Comparison of ENCODE assay signal across 8 cellular contexts in genomic region chr11:614583-615452, GRCh38. TPM values are rescaled to one million over a fixed set of nuclear protein-coding genes. Genes with fewer than 3 reads are reported as not detected.
DNase-seq lines count a peak whose midpoint lies in the region; ATAC-seq and TF ChIP-seq lines count a peak whose summit lies in the region.

No MANE protein-coding gene starts in this region.

- H3K36me3 Mint-ChIP-seq in activated T-helper 2 cell treated with anti-CD3 and anti-CD28 coated beads, Interferon-gamma antibody, Interleukin-2, Interleukin-4, amounts not matched to agents 10 μg/mL and 5 μg/mL and 100 μg/mL, durations not matched to agents 14 hours and 24 hours and 36 hours (ENCODE audit: low read depth): peaks cover 27% of the 10 kb centered on the region

- no peaks in the 10 kb centered on the region for H3K4me1 ChIP-seq in right cardiac atrium (ENCODE audit: control insufficient read depth, insufficient read depth, low read length)

- H3K27me3 ChIP-seq in AG04450 (ENCODE audit: control insufficient read depth, insufficient read depth, low read length) (no peaks in the 10 kb centered on the region), right cardiac atrium (ENCODE audit: control insufficient read depth, insufficient read depth) (no peaks in the 10 kb centered on the region)

- CTCF ChIA-PET in AG04450 (lab: Charles Lee): no interaction called here

- peak overlapping the region; percentile 85 for H3K4me3 Mint-ChIP-seq in activated T-helper 2 cell treated with anti-CD3 and anti-CD28 coated beads, Interferon-gamma antibody, Interleukin-2, Interleukin-4, amounts not matched to agents 10 μg/mL and 5 μg/mL and 100 μg/mL, durations not matched to agents 14 hours and 24 hours and 36 hours (ENCODE audit: low read depth)

- POLR2A ChIA-PET in AG04450 (lab: Yijun Ruan, JAX): interaction anchor here (0.7 to 1.1 kb wide), 3 partner anchors 9 to 79 kb away, joined by 3 to 4 read pairs (median 3); no protein-coding TSS in a partner anchor

- H3K4me1 Mint-ChIP-seq in activated T-helper 2 cell treated with anti-CD3 and anti-CD28 coated beads, Interferon-gamma antibody, Interleukin-2, Interleukin-4, amounts not matched to agents 10 μg/mL and 5 μg/mL and 100 μg/mL, durations not matched to agents 14 hours and 24 hours and 36 hours (ENCODE audit: low read depth): peaks cover 8% of the 10 kb centered on the region

- no peaks in the 10 kb centered on the region for H3K27me3 Mint-ChIP-seq in activated T-helper 2 cell treated with anti-CD3 and anti-CD28 coated beads, Interferon-gamma antibody, Interleukin-2, Interleukin-4, amounts not matched to agents 10 μg/mL and 5 μg/mL and 100 μg/mL, durations not matched to agents 14 hours and 24 hours and 36 hours (ENCODE audit: low read depth)

- no peaks in the 10 kb centered on the region for H3K9me3 Mint-ChIP-seq in activated T-helper 2 cell treated with anti-CD3 and anti-CD28 coated beads, Interferon-gamma antibody, Interleukin-2, Interleukin-4, amounts not matched to agents 10 μg/mL and 5 μg/mL and 100 μg/mL, durations not matched to agents 14 hours and 24 hours and 36 hours

- H3K4me3 ChIP-seq in AG04450 (ENCODE audit: low read depth, low read length) (peak overlapping the region; percentile 75), HFF-Myc (replicated peaks; ENCODE audit: low read depth, low read length) (peak overlapping the region; percentile 53), right cardiac atrium (ENCODE audit: low read length) (peak overlapping the region; percentile 77), skin epidermis (peak overlapping the region; percentile 55 to 85 (median 72))

- peak; percentile 0 to 2 for ATAC-seq in right cardiac atrium

- H3K9me3 ChIP-seq in AG04450 (ENCODE audit: control insufficient read depth, insufficient read depth, low read length): no peaks in the 10 kb centered on the region; the same call in 1 of the 2 replicates
- H3K9me3 ChIP-seq in right cardiac atrium (ENCODE audit: control insufficient read depth, low read length): no peaks in the 10 kb centered on the region

- WGBS in right cardiac atrium: 63% methylated on average over 67 of the region's 67 CpGs

- no peak for TF ChIP-seq CTCF in AG04450 (IDR thresholded peaks at IDR 0.05; ENCODE audit: low read depth, low read length)
- no peak for TF ChIP-seq CTCF in HFF-Myc (IDR thresholded peaks at IDR 0.05; ENCODE audit: low read depth, low read length, missing control alignments)

- H3K27ac ChIP-seq in AG04450 (ENCODE audit: low read depth, low read length) (peak overlapping the region; percentile 83), right cardiac atrium (ENCODE audit: low read length) (peak overlapping the region; percentile 92), skin epidermis (peak overlapping the region; percentile 80 to 99 (median 97))

- peak overlapping the region; percentile 69 for H3K27ac Mint-ChIP-seq in activated T-helper 2 cell treated with anti-CD3 and anti-CD28 coated beads, Interferon-gamma antibody, Interleukin-2, Interleukin-4, amounts not matched to agents 10 μg/mL and 5 μg/mL and 100 μg/mL, durations not matched to agents 14 hours and 24 hours and 36 hours

- intact Hi-C loops in activated T-helper 2 cell treated with anti-CD3 and anti-CD28 coated beads, Interferon-gamma antibody, Interleukin-2, Interleukin-4, amounts not matched to agents 10 μg/mL and 5 μg/mL and 100 μg/mL, durations not matched to agents 14 hours and 24 hours and 36 hours (cut with micrococcal nuclease): loop anchor here (5.0 to 10.0 kb wide), 2 partner anchors 38 to 110 kb away; partner anchors contain the start of gene PHRF1
- intact Hi-C loops in right cardiac atrium (cut with DNase I): no loop called here

- DNase-seq in AG04450 (ENCODE audit: low read depth, low spot score) (no peak), HFF-Myc (ENCODE audit: extremely low read depth, low read depth) (no peak), right cardiac atrium (peak in 1 of 3 donors; percentile 84), NK-92 (lab: John Stamatoyannopoulos, UW; ENCODE audit: unreplicated experiment) (no peak), activated gamma-delta T cell (lab: John Stamatoyannopoulos, UW) (no peak), cortex of kidney (lab: John Stamatoyannopoulos, UW) (no peak)
- DNase-seq in activated T-helper 2 cell treated with anti-CD3 and anti-CD28 coated beads, Interferon-gamma antibody, Interleukin-2, Interleukin-4, amounts not matched to agents 10 μg/mL and 5 μg/mL and 100 μg/mL, durations not matched to agents 14 hours and 24 hours and 36 hours (ENCODE audit: low spot score): no peak

RNA-seq across cellular contexts. Expression of gene IRF7, which starts 0.9 kb away (rescaled TPM):
- polyA plus RNA-seq in AG04450 (2011; rRNA removed): 2.4 and 3.6 TPM in 2 replicates
- polyA minus RNA-seq in AG04450 (2011; rRNA and poly(A)+ RNA removed): 1.7 and 2.4 TPM in 2 replicates
- total RNA-seq in activated T-helper 2 cell treated with anti-CD3 and anti-CD28 coated beads, Interferon-gamma antibody, Interleukin-2, Interleukin-4, amounts not matched to agents 10 μg/mL and 5 μg/mL and 100 μg/mL, durations not matched to agents 14 hours and 24 hours and 36 hours: 26.8 and 30.3 TPM in 2 replicates
- total RNA-seq in right cardiac atrium: 10 to 100 TPM in 3 of 4 donors, 1 to 10 TPM in 1; 9.4 to 19.2 (median 13.5) TPM
- polyA plus RNA-seq in right cardiac atrium: 14.8 TPM

RNA-seq across cellular contexts. Expression of gene CDHR5, which starts 9.9 kb away (rescaled TPM):
- polyA plus RNA-seq in AG04450 (2011; rRNA removed): not detected in 2 replicates
- 0.09 TPM in 1 of 2 replicates, not detected in the other for polyA minus RNA-seq in AG04450 (2011; rRNA and poly(A)+ RNA removed)
- not detected in 2 replicates for total RNA-seq in activated T-helper 2 cell treated with anti-CD3 and anti-CD28 coated beads, Interferon-gamma antibody, Interleukin-2, Interleukin-4, amounts not matched to agents 10 μg/mL and 5 μg/mL and 100 μg/mL, durations not matched to agents 14 hours and 24 hours and 36 hours
- not detected for total RNA-seq in right cardiac atrium
- 0.02 TPM for polyA plus RNA-seq in right cardiac atrium

RNA-seq across cellular contexts. Expression of gene SCT, which starts 12.2 kb away (rescaled TPM):
- not detected in 2 replicates for polyA plus RNA-seq in AG04450 (2011; rRNA removed)
- not detected in 2 replicates for polyA minus RNA-seq in AG04450 (2011; rRNA and poly(A)+ RNA removed)
- total RNA-seq in activated T-helper 2 cell treated with anti-CD3 and anti-CD28 coated beads, Interferon-gamma antibody, Interleukin-2, Interleukin-4, amounts not matched to agents 10 μg/mL and 5 μg/mL and 100 μg/mL, durations not matched to agents 14 hours and 24 hours and 36 hours: not detected in 2 replicates
- total RNA-seq in right cardiac atrium: 1 to 10 TPM in 2 of 4 donors, under 1 TPM in 1, not detected in 1; 0.79 to 1.2 (median 1.1) TPM
- not detected for polyA plus RNA-seq in right cardiac atrium

RNA-seq across cellular contexts. Expression of gene DRD4, which starts 22.3 kb away (rescaled TPM):
- polyA plus RNA-seq in AG04450 (2011; rRNA removed): 0.05 TPM in 1 of 2 replicates, not detected in the other
- not detected in 2 replicates for polyA minus RNA-seq in AG04450 (2011; rRNA and poly(A)+ RNA removed)
- 0.18 and 0.30 TPM in 2 replicates for total RNA-seq in activated T-helper 2 cell treated with anti-CD3 and anti-CD28 coated beads, Interferon-gamma antibody, Interleukin-2, Interleukin-4, amounts not matched to agents 10 μg/mL and 5 μg/mL and 100 μg/mL, durations not matched to agents 14 hours and 24 hours and 36 hours
- 1 to 10 TPM in 1 of 4 donors, under 1 TPM in 2, not detected in 1; 0.26 to 1.0 (median 0.29) TPM for total RNA-seq in right cardiac atrium
- 0.14 TPM for polyA plus RNA-seq in right cardiac atrium

RNA-seq across cellular contexts. Expression of gene PHRF1, which starts 38.5 kb away (rescaled TPM):
- polyA plus RNA-seq in AG04450 (2011; rRNA removed) (7.3 and 8.4 TPM in 2 replicates), right cardiac atrium (17.0 TPM)
- polyA minus RNA-seq in AG04450 (2011; rRNA and poly(A)+ RNA removed): 6.8 and 6.9 TPM in 2 replicates
- total RNA-seq in activated T-helper 2 cell treated with anti-CD3 and anti-CD28 coated beads, Interferon-gamma antibody, Interleukin-2, Interleukin-4, amounts not matched to agents 10 μg/mL and 5 μg/mL and 100 μg/mL, durations not matched to agents 14 hours and 24 hours and 36 hours: 53.7 and 54.0 TPM in 2 replicates
- 10 to 100 TPM; 18.2 to 20.8 (median 20.1) TPM for total RNA-seq in right cardiac atrium
